In genomic region chr9:76759726-76760125, GRCh38 we compare ENCODE assay signal across 1 cellular context.
TF ChIP-seq lines count a peak whose summit lies in the region.

No MANE protein-coding gene starts in this region.

TF ChIP-seq in H1, 55 proteins besides CTCF, POLR2A, EP300 and RAD21 (continued from another document):
- TF ChIP-seq FOSL1 (IDR thresholded peaks at IDR 0.05; ENCODE audit: insufficient read depth, low read depth, low read length) (no peak), ASH2L (IDR thresholded peaks at IDR 0.05; ENCODE audit: low read length) (no peak), POU5F1 (IDR thresholded peaks at IDR 0.05; ENCODE audit: low read depth, low read length) (no peak), E2F6 (IDR thresholded peaks at IDR 0.05) (no peak), KDM1A (IDR thresholded peaks at IDR 0.05; ENCODE audit: borderline replicate concordance, low read length) (no peak), NANOG (IDR thresholded peaks at IDR 0.05; ENCODE audit: insufficient read depth, low read depth, low read length, poor library complexity, severe bottlenecking) (no peak), SIRT6 (IDR thresholded peaks at IDR 0.05; ENCODE audit: low read length) (no peak)
